8 cellular contexts compared by ENCODE assay signal in genomic region chr17:18184143-18185007, GRCh38. TPM values are rescaled to one million over a fixed set of nuclear protein-coding genes. Genes with fewer than 3 reads are reported as not detected.
DNase-seq lines count a peak whose midpoint lies in the region; ATAC-seq and TF ChIP-seq lines count a peak whose summit lies in the region.

No MANE protein-coding gene starts in this region.

- intact Hi-C loops in sciatic nerve (cut with DNase I) = no loop called here

- peak; percentile 55 for DNase-seq in ELF-1 (ENCODE audit: low read depth, low spot score)
- peak; percentile 39 for DNase-seq in SW480 (ENCODE audit: low spot score)
- peak; percentile 29 for DNase-seq in amniotic epithelial cell (ENCODE audit: low read depth)
- peak; percentile 75 for DNase-seq in right atrium auricular region (ENCODE audit: low spot score)
- peak; percentile 76 for DNase-seq in sciatic nerve (ENCODE audit: low spot score)

- H3K27ac ChIP-seq in right atrium auricular region = peak overlapping the region; percentile 92 to 94

- H3K27me3 ChIP-seq in right atrium auricular region = no peaks in the 10 kb centered on the region

- no peak for TF ChIP-seq CTCF in right atrium auricular region (IDR thresholded peaks at IDR 0.05)

- H3K36me3 ChIP-seq in right atrium auricular region = peaks cover 2% of the 10 kb centered on the region

- H3K4me3 ChIP-seq in right atrium auricular region = peak overlapping the region; percentile 85 to 92

- ATAC-seq in HG02870 (IDR thresholded peaks at IDR 0.05; ENCODE audit: unreplicated experiment) = peak; percentile 3
- ATAC-seq in sciatic nerve = no peak
- ATAC-seq in GM21576 (IDR thresholded peaks at IDR 0.05; ENCODE audit: unreplicated experiment) = no peak
- ATAC-seq in GM18870 (IDR thresholded peaks at IDR 0.05; ENCODE audit: unreplicated experiment) = no peak

- H3K9me3 ChIP-seq in right atrium auricular region = no peaks in the 10 kb centered on the region

- peaks cover 0 to 61% of the 10 kb centered on the region in 2 donors for H3K4me1 ChIP-seq in right atrium auricular region

RNA-seq across cellular contexts. Expression of gene ALKBH5, which starts 0.7 kb away (rescaled TPM):
- total RNA-seq in right atrium auricular region (100 to 1,000 TPM; 177 to 193 TPM), sciatic nerve (96.3 TPM)

RNA-seq across cellular contexts. Expression of gene LLGL1, which starts 41.1 kb away (rescaled TPM):
- 10 to 100 TPM; 12.6 to 16.7 TPM for total RNA-seq in right atrium auricular region
- total RNA-seq in sciatic nerve = 21.4 TPM
